ENCODE assay signal across 8 cellular contexts in the genomic region with DNA sequence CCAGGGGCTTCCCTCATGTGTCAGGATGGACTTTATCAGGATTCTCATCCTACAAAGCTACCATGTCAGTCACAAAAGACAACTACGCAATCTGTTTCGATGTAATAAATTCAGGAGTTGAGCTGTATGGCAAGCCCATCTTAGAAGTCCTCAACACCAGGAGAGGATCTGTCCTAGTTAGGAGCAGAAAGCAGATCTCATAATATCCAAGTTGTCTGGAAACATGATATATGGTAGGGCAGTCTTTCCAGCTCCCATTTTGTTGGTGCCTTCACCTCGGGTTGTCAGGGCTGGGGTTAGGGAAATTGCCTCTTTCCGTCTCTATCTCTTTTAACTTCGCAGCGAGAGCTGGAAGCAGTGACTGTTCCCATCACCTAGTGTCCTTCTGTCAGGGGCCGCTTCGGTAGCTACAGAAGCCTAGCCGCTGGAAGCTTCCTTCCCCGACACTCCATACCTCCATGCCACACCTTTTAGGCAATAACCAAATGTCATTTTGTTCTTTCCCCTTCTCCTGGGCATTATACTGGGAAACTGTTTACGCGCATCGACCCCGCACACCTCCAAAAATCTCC. TPM values are rescaled to one million over a fixed set of nuclear protein-coding genes. Genes with fewer than 3 reads are reported as not detected.
DNase-seq lines count a peak whose midpoint lies in the region; ATAC-seq and TF ChIP-seq lines count a peak whose summit lies in the region.

No MANE protein-coding gene starts in this region.

- H3K27me3 ChIP-seq in BJ (ENCODE audit: control insufficient read depth, insufficient read depth, low read length) (no peaks in the 10 kb centered on the region), HUES6 (ENCODE audit: control insufficient read depth, insufficient read depth, low read length) (peaks cover 86% of the 10 kb centered on the region), left lung (no peaks in the 10 kb centered on the region), suprapubic skin (no peaks in the 10 kb centered on the region)

- H3K4me3 ChIP-seq in BJ (ENCODE audit: low read depth, low read length) (peak overlapping the region; percentile 76), HUES6 (ENCODE audit: low read depth, low read length) (peak overlapping the region; percentile 82), astrocyte of the cerebellum (ENCODE audit: low read depth, low read length) (peak overlapping the region; percentile 69), left lung (peak overlapping the region; percentile 73 to 87), suprapubic skin (peak overlapping the region; percentile 73)

- H3K4me1 ChIP-seq in HUES6 (ENCODE audit: control insufficient read depth, insufficient read depth, low read length): peaks cover 20% of the 10 kb centered on the region
- peaks cover 0 to 30% of the 10 kb centered on the region in 2 donors for H3K4me1 ChIP-seq in left lung
- peaks cover 23% of the 10 kb centered on the region for H3K4me1 ChIP-seq in suprapubic skin

- no peak for TF ChIP-seq CTCF in BJ (IDR thresholded peaks at IDR 0.05; ENCODE audit: insufficient read depth, low read depth, low read length)
- no peak for TF ChIP-seq CTCF in astrocyte of the cerebellum (IDR thresholded peaks at IDR 0.05; ENCODE audit: low read depth, low read length, missing control alignments)
- TF ChIP-seq CTCF in left lung (IDR thresholded peaks at IDR 0.05): no peak
- TF ChIP-seq CTCF in suprapubic skin (IDR thresholded peaks at IDR 0.05): no peak

- H3K9ac ChIP-seq in HUES6 (ENCODE audit: low read length): peak overlapping the region; percentile 58

- POLR2A ChIA-PET in BJ (lab: Charles Lee): no interaction called here

- TF ChIP-seq EP300 in suprapubic skin (IDR thresholded peaks at IDR 0.05): no peak

- intact Hi-C loops in left lung (cut with DNase I): no loop called here

- CTCF ChIA-PET in BJ (lab: Yijun Ruan, JAX): interaction anchor here (0.7 to 2.9 kb wide), 6 partner anchors 12 to 230 kb away, joined by 3 to 9 read pairs (median 4); no protein-coding TSS in a partner anchor

- H3K36me3 ChIP-seq in BJ (ENCODE audit: control insufficient read depth, insufficient read depth, low read length) (no peaks in the 10 kb centered on the region; the same call in 1 of the 2 replicates), HUES6 (ENCODE audit: control insufficient read depth, insufficient read depth, low read length) (no peaks in the 10 kb centered on the region), left lung (no peaks in the 10 kb centered on the region), suprapubic skin (no peaks in the 10 kb centered on the region)

- DNase-seq in BJ (ENCODE audit: low read depth): no peak
- no peak for DNase-seq in astrocyte of the cerebellum (ENCODE audit: low read depth)
- no peak for DNase-seq in left lung
- no peak for DNase-seq in suprapubic skin (ENCODE audit: low spot score in 2 of 2)
- no peak for DNase-seq in GM03348 (ENCODE audit: low spot score)
- no peak for DNase-seq in NCI-H2196 treated with DMSO at 0.1 percent for 48 hours (lab: John Stamatoyannopoulos, UW; ENCODE audit: unreplicated experiment)
- DNase-seq in KG1 (lab: John Stamatoyannopoulos, UW): no peak

- WGBS in suprapubic skin: 14% methylated on average over 14 of the region's 14 CpGs

- no peak overlapping the region for H3K27ac ChIP-seq in HUES6 (ENCODE audit: low read depth, low read length)
- peak overlapping the region in 1 of 2 donors; percentile 93 for H3K27ac ChIP-seq in left lung
- H3K27ac ChIP-seq in suprapubic skin: no peak overlapping the region

- no peak for ATAC-seq in left lung

- in situ Hi-C loops in astrocyte of the cerebellum (cut with HindIII; ENCODE audit: low sequenced_read_pairs): no loop called here

- TF ChIP-seq POLR2A in suprapubic skin (IDR thresholded peaks at IDR 0.05): no peak

- H3K9me3 ChIP-seq in HUES6 (ENCODE audit: control insufficient read depth, insufficient read depth, low read depth, low read length): no peaks in the 10 kb centered on the region
- H3K9me3 ChIP-seq in left lung: no peaks in the 10 kb centered on the region
- H3K9me3 ChIP-seq in suprapubic skin: no peaks in the 10 kb centered on the region

RNA-seq across cellular contexts. Expression of a gene that starts 1.4 kb away (rescaled TPM):
- polyA plus RNA-seq in BJ (2011; rRNA removed): 11.4 and 11.8 TPM in 2 replicates
- polyA minus RNA-seq in BJ (2011; rRNA and poly(A)+ RNA removed): 10.9 and 31.6 TPM in 2 replicates
- total RNA-seq in left lung (10 to 100 TPM; 34.5 to 49.6 TPM), suprapubic skin (10 to 100 TPM; 22.7 to 48.2 (median 36.8) TPM)

RNA-seq across cellular contexts. Expression of a gene that starts 42.3 kb away (rescaled TPM):
- polyA plus RNA-seq in BJ (2011; rRNA removed): not detected in 2 replicates
- not detected in 2 replicates for polyA minus RNA-seq in BJ (2011; rRNA and poly(A)+ RNA removed)
- total RNA-seq in left lung (not detected), suprapubic skin (10 to 100 TPM in 3 of 4 donors, 1 to 10 TPM in 1; 9.1 to 32.0 (median 25.2) TPM)

Comparison
In these comparisons a context has a peak if more than half of its experiments do, and no peak if none do; other contexts are left out.
1. RNA of a gene that starts 42.3 kb away (total RNA-seq): 9.1 to 32.0 TPM in suprapubic skin; not detected in left lung; every median in the first group is over 10 times any median in the second.
2. Peak in every context shown above with its lines, with median percentiles within 50 percentile points of each other: H3K4me3 ChIP-seq.